In the genomic region with DNA sequence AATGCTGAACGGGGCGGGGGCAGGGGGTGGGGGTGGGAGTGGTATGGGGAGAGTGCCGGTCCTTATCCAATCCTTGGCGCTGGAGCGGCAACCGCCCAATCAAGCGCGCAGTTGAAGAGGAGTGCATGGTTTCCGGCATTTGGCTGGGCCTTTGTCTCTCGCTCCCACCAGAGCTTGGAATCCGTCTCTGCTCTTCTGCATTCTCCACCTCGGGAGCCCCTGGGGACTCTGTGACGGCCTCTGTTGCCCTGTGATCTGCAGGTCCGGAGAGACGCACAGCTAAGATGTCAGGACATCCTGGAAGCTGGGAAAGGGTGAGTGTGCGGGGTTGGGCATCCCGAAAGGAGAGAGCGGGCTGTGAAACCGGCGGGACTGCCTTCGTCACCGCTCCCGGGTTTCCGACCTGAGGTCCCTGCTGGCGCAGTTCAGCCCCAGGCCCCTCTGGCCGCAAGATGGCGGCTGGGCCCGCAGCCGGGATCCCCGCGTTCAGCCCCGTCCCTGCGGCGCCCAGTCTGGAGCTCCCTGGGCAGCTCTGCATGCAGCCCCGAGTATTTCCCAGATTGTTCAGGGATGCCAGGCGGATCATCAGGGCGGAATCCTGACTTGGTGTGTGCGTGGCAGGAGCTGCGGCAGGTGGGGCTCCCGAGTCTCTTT, we compare ENCODE assay signal across 8 cellular contexts.
A peak's percentile ranks its signal among the peaks of the same experiment; 100 is the strongest.
DNase-seq lines count a peak whose midpoint lies in the region; ATAC-seq lines count a peak whose summit lies in the region.

No MANE protein-coding gene starts in this region.

- ATAC-seq in GM19324 (IDR thresholded peaks at IDR 0.05; ENCODE audit: low FRiP score, unreplicated experiment) (peak; percentile 87), HG03460 (IDR thresholded peaks at IDR 0.05; ENCODE audit: unreplicated experiment) (peak; percentile 94)

- peaks cover 0 to 32% (median 28%) of the 10 kb centered on the region in 11 experiments; a peak in 20 of 22 replicates for H3K9me3 ChIP-seq in BLaER1 treated with 17β-estradiol and CSF1 and Interleukin-3, amounts not matched to agents 10 nM and 100 nM (replicated peaks in 1 of 11)

- H3K27me3 ChIP-seq in BLaER1 treated with 17β-estradiol and CSF1 and Interleukin-3, amounts not matched to agents 10 nM and 100 nM = no peaks in the 10 kb centered on the region

- H4K20me1 ChIP-seq in BLaER1 treated with 17β-estradiol and CSF1 and Interleukin-3, amounts not matched to agents 10 nM and 100 nM = peaks cover 0 to 39% (median 17%) of the 10 kb centered on the region in 11 experiments; a peak in 13 of 22 replicates

- H3K4me2 ChIP-seq in BLaER1 treated with 17β-estradiol and CSF1 and Interleukin-3, amounts not matched to agents 10 nM and 100 nM = peak overlapping the region; percentile 89 to 96 (median 94)

- peak overlapping the region; percentile 77 to 93 (median 86) for H3K4me3 ChIP-seq in BLaER1 treated with 17β-estradiol and CSF1 and Interleukin-3, amounts not matched to agents 10 nM and 100 nM

- peak overlapping the region; percentile 91 to 97 (median 94) for H3K27ac ChIP-seq in BLaER1 treated with 17β-estradiol and CSF1 and Interleukin-3, amounts not matched to agents 10 nM and 100 nM

- peak overlapping the region; percentile 90 to 99 (median 96) for H3K9ac ChIP-seq in BLaER1 treated with 17β-estradiol and CSF1 and Interleukin-3, amounts not matched to agents 10 nM and 100 nM

- peaks cover 23 to 34% (median 28%) of the 10 kb centered on the region in 11 experiments for H3K36me3 ChIP-seq in BLaER1 treated with 17β-estradiol and CSF1 and Interleukin-3, amounts not matched to agents 10 nM and 100 nM

- DNase-seq in NCI-H748 (lab: John Stamatoyannopoulos, UW; ENCODE audit: unreplicated experiment) (peak; percentile 97), medulla oblongata (ENCODE audit: extremely low spot score) (peak; percentile 92)
- peak; percentile 34 to 61 for DNase-seq in activated CD8-positive, alpha-beta memory T cell treated with anti-CD3 and anti-CD28 coated beads for 1 hour (ENCODE audit: extremely low read depth in 1 of 2, low read depth in 1 of 2)
- peak; percentile 85 for DNase-seq in effector CD8-positive, alpha-beta T cell (lab: John Stamatoyannopoulos, UW)
- DNase-seq in stimulated activated CD4-positive, alpha-beta T cell treated with anti-CD3 and anti-CD28 coated beads, TNF-alpha, amount 100 ng/mL, for 48 hours (ENCODE audit: low read depth in 3 of 3) = peak; percentile 57 to 75 (median 61)

- H3K4me1 ChIP-seq in BLaER1 treated with 17β-estradiol and CSF1 and Interleukin-3, amounts not matched to agents 10 nM and 100 nM = peaks cover 30 to 58% (median 51%) of the 10 kb centered on the region in 10 experiments

Comparison
In these comparisons a context has a peak if more than half of its experiments do, and no peak if none do; other contexts are left out.
1. Peak in every context shown above with its lines: DNase-seq, ATAC-seq, H3K4me3 ChIP-seq and H3K27ac ChIP-seq.